Comparison of ENCODE assay signal across 26 cellular contexts in the genomic region with DNA sequence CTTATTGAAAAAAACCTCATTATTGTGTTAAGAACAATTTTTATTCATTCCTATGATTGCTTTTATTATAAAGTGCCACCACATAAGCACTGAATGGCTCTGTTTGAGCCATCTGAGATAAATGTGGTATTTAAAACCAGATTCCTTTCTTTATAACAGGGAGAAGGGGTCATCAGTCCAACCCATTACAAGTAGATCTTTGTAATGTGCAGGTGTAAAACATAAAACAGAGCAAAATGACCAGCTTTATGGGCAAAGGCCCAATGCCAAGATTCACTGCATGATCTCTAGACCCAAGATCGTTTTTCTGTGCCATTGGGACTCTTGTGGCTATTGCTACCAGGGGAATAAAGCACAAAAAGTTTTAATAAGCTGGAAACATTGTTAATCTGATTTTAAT.
"Had no signal": no experiment of that assay in that cellular context is flagged by ENCODE, and none has a peak within 500 bp of the region (broad histone marks: within the 10 kb centered on the region; RNA-seq: fewer than 3 reads in every experiment).

No MANE protein-coding gene starts in this region.

- H3K9me3 ChIP-seq: colonic mucosa, esophagus squamous epithelium, gastrocnemius medialis, heart left ventricle, lower lobe of right lung had no signal

- FAIRE-seq: endometrium, kidney had no signal

- DNase-seq: colonic mucosa; cortex of kidney; effector CD8-positive, alpha-beta T cell; effector memory CD8-positive, alpha-beta T cell; endodermal cell; erythroblast; esophagus squamous epithelium; foreskin fibroblast; foreskin melanocyte; gastrocnemius medialis; heart left ventricle; hypothalamus; immature natural killer cell; islet precursor cell; kidney; kidney glomerular epithelial cell; left lung; left ventricle myocardium superior; lower lobe of right lung; mesenchymal stem cell; midbrain; naive B cell had no signal

- H3K27ac ChIP-seq: colonic mucosa, epithelial cell of prostate, esophagus squamous epithelium, gastrocnemius medialis, heart left ventricle, hepatocyte, left lung, lower lobe of right lung had no signal

- H3K4me1 ChIP-seq: colonic mucosa, esophagus squamous epithelium, gastrocnemius medialis, heart left ventricle, left lung, lower lobe of right lung had no signal

- ATAC-seq: effector memory CD8-positive, alpha-beta T cell; esophagus mucosa; gastrocnemius medialis; heart left ventricle; left ventricle myocardium superior; lower lobe of right lung had no signal

- H3K27me3 ChIP-seq: colonic mucosa, esophagus squamous epithelium, gastrocnemius medialis, heart left ventricle, hepatocyte, left lung had no signal

- H3K36me3 ChIP-seq: colonic mucosa, esophagus squamous epithelium, gastrocnemius medialis, heart left ventricle, left lung, lower lobe of right lung had no signal

- H3K4me3 ChIP-seq: colonic mucosa, esophagus squamous epithelium, gastrocnemius medialis, heart left ventricle, hepatocyte, left lung, lower lobe of right lung had no signal
